In the genomic region with DNA sequence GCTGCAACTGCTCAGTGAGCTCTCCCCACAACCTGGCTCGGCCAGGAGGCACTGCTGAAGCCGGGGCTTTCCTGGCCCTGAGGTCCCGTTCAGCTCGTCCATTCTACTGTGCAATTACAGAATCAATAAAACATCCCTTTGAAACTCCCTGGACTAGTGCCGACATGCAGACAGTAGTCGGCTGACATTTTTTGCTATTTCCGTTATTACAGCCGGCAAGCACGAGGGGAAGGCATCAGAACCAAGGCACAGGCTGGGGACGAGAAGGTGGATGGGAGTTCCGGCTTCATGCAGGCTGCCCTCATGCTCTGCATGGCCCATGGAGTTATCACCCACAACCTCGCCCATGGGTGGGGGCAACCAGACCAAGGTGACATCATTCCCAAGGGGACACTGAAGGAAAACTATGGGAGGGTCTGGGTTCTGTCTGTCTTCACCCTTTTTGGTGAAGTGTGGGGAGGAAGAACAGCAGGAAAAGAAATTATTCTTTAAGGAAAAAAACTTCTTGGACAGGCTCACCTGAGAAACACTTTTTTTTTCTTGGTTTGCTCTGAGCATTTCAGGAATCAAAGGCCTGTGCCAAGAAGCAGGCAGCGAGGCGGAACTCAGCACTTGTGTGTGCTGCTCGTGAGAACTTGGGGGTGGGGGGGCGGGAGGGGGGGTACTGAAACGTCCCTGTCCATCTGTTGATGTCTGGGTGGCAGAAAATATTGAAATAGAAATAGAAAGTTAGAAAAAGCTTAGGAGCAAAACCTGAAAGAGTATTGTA, we compare ENCODE assay signal across 8 cellular contexts.
DNase-seq lines count a peak whose midpoint lies in the region; ATAC-seq and TF ChIP-seq lines count a peak whose summit lies in the region.

No MANE protein-coding gene starts in this region.

- H3K4me1 Mint-ChIP-seq in activated T-cell treated with anti-CD3 and anti-CD28 coated beads, Interleukin-2, amount 50 U/mL, for 72 hours (ENCODE audit: low read depth) = peaks cover 99% of the 10 kb centered on the region
- peaks cover 58 to 93% of the 10 kb centered on the region in 2 donors for H3K4me1 Mint-ChIP-seq in stimulated activated naive B cell treated with anti-CD40 and anti-IgM and Interleukin-4, amounts not matched to agents 10 μg/mL and 1 μg/mL and 100 μg/mL, for 72 hours

- H3K4me2 ChIP-seq in hepatocyte = peak overlapping the region; percentile 55

- no peaks in the 10 kb centered on the region for H3K9me3 ChIP-seq in hepatocyte (ENCODE audit: low read depth)

- no peak overlapping the region for H2AFZ ChIP-seq in hepatocyte

- no peaks in the 10 kb centered on the region for H3K27me3 Mint-ChIP-seq in activated T-cell treated with anti-CD3 and anti-CD28 coated beads, Interleukin-2, amount 50 U/mL, for 72 hours (ENCODE audit: low read depth)
- H3K27me3 Mint-ChIP-seq in stimulated activated naive B cell treated with anti-CD40 and anti-IgM and Interleukin-4, amounts not matched to agents 10 μg/mL and 1 μg/mL and 100 μg/mL, for 72 hours = no peaks in the 10 kb centered on the region

- H3K9me3 Mint-ChIP-seq in activated T-cell treated with anti-CD3 and anti-CD28 coated beads, Interleukin-2, amount 50 U/mL, for 72 hours = no peaks in the 10 kb centered on the region
- H3K9me3 Mint-ChIP-seq in stimulated activated naive B cell treated with anti-CD40 and anti-IgM and Interleukin-4, amounts not matched to agents 10 μg/mL and 1 μg/mL and 100 μg/mL, for 72 hours = no peaks in the 10 kb centered on the region

- H3K9me2 ChIP-seq in hepatocyte (replicated peaks; ENCODE audit: insufficient read depth) = no peaks in the 10 kb centered on the region

- peaks cover 14% of the 10 kb centered on the region for H3K4me1 ChIP-seq in hepatocyte (ENCODE audit: insufficient read depth)

- peaks cover 0 to 2% of the 10 kb centered on the region in 2 donors for H3K36me3 Mint-ChIP-seq in activated T-cell treated with anti-CD3 and anti-CD28 coated beads, Interleukin-2, amount 50 U/mL, for 72 hours (ENCODE audit: insufficient read depth in 2 of 2)
- peaks cover 7 to 23% of the 10 kb centered on the region in 2 donors for H3K36me3 Mint-ChIP-seq in stimulated activated naive B cell treated with anti-CD40 and anti-IgM and Interleukin-4, amounts not matched to agents 10 μg/mL and 1 μg/mL and 100 μg/mL, for 72 hours

- H3K4me3 ChIP-seq in hepatocyte = no peak overlapping the region

- H3K79me2 ChIP-seq in hepatocyte = peaks cover 53% of the 10 kb centered on the region

- H3K27ac ChIP-seq in hepatocyte = peak overlapping the region; percentile 66

- H3K27me3 ChIP-seq in hepatocyte = no peaks in the 10 kb centered on the region

- no peak for TF ChIP-seq CTCF in hepatocyte (IDR thresholded peaks at IDR 0.05; ENCODE audit: poor library complexity)

- 45% methylated on average over 17 of the region's 17 CpGs for WGBS in hepatocyte (ENCODE audit: low lambda C conversion rate, missing lambda C conversion rate)

- H3K4me3 Mint-ChIP-seq in activated T-cell treated with anti-CD3 and anti-CD28 coated beads, Interleukin-2, amount 50 U/mL, for 72 hours = peak overlapping the region; percentile 67 to 73
- H3K4me3 Mint-ChIP-seq in stimulated activated naive B cell treated with anti-CD40 and anti-IgM and Interleukin-4, amounts not matched to agents 10 μg/mL and 1 μg/mL and 100 μg/mL, for 72 hours = peak overlapping the region; percentile 75 to 76

- H4K20me1 ChIP-seq in hepatocyte (ENCODE audit: insufficient read depth, poor library complexity, severe bottlenecking) = no peaks in the 10 kb centered on the region

- no peaks in the 10 kb centered on the region for H3K36me3 ChIP-seq in hepatocyte (replicated peaks; ENCODE audit: insufficient read depth, low read depth)

- H3K27ac Mint-ChIP-seq in activated T-cell treated with anti-CD3 and anti-CD28 coated beads, Interleukin-2, amount 50 U/mL, for 72 hours = peak overlapping the region; percentile 52
- peak overlapping the region; percentile 92 for H3K27ac Mint-ChIP-seq in stimulated activated naive B cell treated with anti-CD40 and anti-IgM and Interleukin-4, amounts not matched to agents 10 μg/mL and 1 μg/mL and 100 μg/mL, for 72 hours

- no peak for ATAC-seq in activated T-cell treated with anti-CD3 and anti-CD28 coated beads, Interleukin-2, amount 50 U/mL, for 72 hours (replicated peaks in 1 of 2)
- peak; percentile 67 to 76 for ATAC-seq in stimulated activated naive B cell treated with anti-CD40 and anti-IgM and Interleukin-4, amounts not matched to agents 10 μg/mL and 1 μg/mL and 100 μg/mL, for 72 hours (replicated peaks)
- ATAC-seq in GM18858 (IDR thresholded peaks at IDR 0.05; ENCODE audit: unreplicated experiment) (no peak), HG03139 (IDR thresholded peaks at IDR 0.05; ENCODE audit: unreplicated experiment) (no peak)

- DNase-seq in NCI-H2107 treated with DMSO at 0.1 percent for 48 hours (lab: John Stamatoyannopoulos, UW; ENCODE audit: unreplicated experiment) = peak; percentile 0
- DNase-seq in NCI-H2107 (lab: John Stamatoyannopoulos, UW) = no peak
- DNase-seq in activated T-cell treated with anti-CD3 and anti-CD28 coated beads, Interleukin-2, amount 50 U/mL, for 72 hours = no peak
- peak; percentile 44 for DNase-seq in hepatocyte (ENCODE audit: low spot score)
- no peak for DNase-seq in stimulated activated naive B cell treated with anti-CD40 and anti-IgM and Interleukin-4, amounts not matched to agents 10 μg/mL and 1 μg/mL and 100 μg/mL, for 72 hours
- no peak for DNase-seq in NOMO-1 treated with dmso at 0.1 percent for 144 hours (lab: John Stamatoyannopoulos, UW; ENCODE audit: unreplicated experiment)

Comparison
In these comparisons a context has a peak if more than half of its experiments do, and no peak if none do; other contexts are left out.
1. DNase-seq: peak in NCI-H2107 treated with DMSO at 0.1 percent for 48 hours (single experiment) and hepatocyte (single experiment); none in NCI-H2107 (single experiment), activated T-cell treated with anti-CD3 and anti-CD28 coated beads, Interleukin-2, amount 50 U/mL, for 72 hours (0 of 2), stimulated activated naive B cell treated with anti-CD40 and anti-IgM and Interleukin-4, amounts not matched to agents 10 μg/mL and 1 μg/mL and 100 μg/mL, for 72 hours (single experiment) and NOMO-1 treated with dmso at 0.1 percent for 144 hours (single experiment).
2. ATAC-seq: peak in stimulated activated naive B cell treated with anti-CD40 and anti-IgM and Interleukin-4, amounts not matched to agents 10 μg/mL and 1 μg/mL and 100 μg/mL, for 72 hours (2 of 2); none in activated T-cell treated with anti-CD3 and anti-CD28 coated beads, Interleukin-2, amount 50 U/mL, for 72 hours (0 of 2), GM18858 (single experiment) and HG03139 (single experiment).